Comparison of ENCODE assay signal across 12 cellular contexts in the genomic region with DNA sequence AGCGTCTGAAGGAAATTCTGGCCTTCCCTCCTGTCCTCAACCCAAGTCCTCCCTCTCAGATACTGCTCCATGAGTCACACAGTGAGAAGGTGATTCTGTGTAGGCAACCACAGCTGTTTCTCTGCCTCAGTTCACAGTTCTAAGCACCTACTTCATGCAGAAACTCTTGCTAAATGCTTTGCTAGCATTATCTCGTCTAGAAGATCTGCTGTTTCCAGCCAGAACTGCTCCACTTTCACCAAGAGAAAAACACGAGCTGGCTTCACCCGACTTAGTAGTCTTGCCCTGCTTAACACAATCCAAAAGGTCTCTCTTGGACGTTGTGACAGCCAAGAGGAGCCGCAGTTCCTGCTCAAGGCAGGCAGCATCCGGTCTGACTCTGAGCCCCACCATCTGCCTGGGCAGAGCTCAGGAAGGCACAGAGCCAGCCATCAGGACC.
DNase-seq lines count a peak whose midpoint lies in the region; ATAC-seq, FAIRE-seq and TF ChIP-seq lines count a peak whose summit lies in the region.
"Had no signal": no experiment of that assay in that cellular context is flagged by ENCODE, and none has a peak within 500 bp of the region (broad histone marks: within the 10 kb centered on the region; RNA-seq: fewer than 3 reads in every experiment).

No MANE protein-coding gene starts in this region.

- H3K36me3 ChIP-seq in OCI-LY1 (ENCODE audit: insufficient read depth, low read length): no peaks in the 10 kb centered on the region
- H3K36me3 ChIP-seq: suprapubic skin had no signal

- H3K27me3 ChIP-seq in OCI-LY1 (ENCODE audit: insufficient read depth, low read length): 0 out of 2 replicates have a peak, but pooled peaks cover 7% of the 10 kb centered on the region
- H3K27me3 ChIP-seq: suprapubic skin had no signal

- H3K9me3 ChIP-seq in OCI-LY1 (ENCODE audit: low read length): no peaks in the 10 kb centered on the region
- H3K9me3 ChIP-seq: suprapubic skin had no signal

- H3F3A ChIP-seq in OCI-LY1 (ENCODE audit: insufficient read depth, low read length): no peaks in the 10 kb centered on the region

- no peak overlapping the region for H3K4me3 ChIP-seq in OCI-LY1 (ENCODE audit: low read depth, low read length, poor library complexity, severe bottlenecking)
- H3K4me3 ChIP-seq: suprapubic skin had no signal

- H3K27ac ChIP-seq in OCI-LY1 (ENCODE audit: low read depth, low read length, poor library complexity, severe bottlenecking): no peak overlapping the region
- H3K27ac ChIP-seq: 22Rv1, suprapubic skin had no signal

- no peak for TF ChIP-seq POLR2A in H54 (IDR thresholded peaks at IDR 0.05; ENCODE audit: low read depth, low read length)

- H3K9ac ChIP-seq in OCI-LY1 (ENCODE audit: low read length): no peak overlapping the region

- peak; percentile 44 for DNase-seq in NK-92 treated with Interleukin-12 subunit alpha and Interleukin-12 subunit beta, amount 100 ng/mL, for 24 hours (lab: John Stamatoyannopoulos, UW)
- no peak for DNase-seq in NK-92 (lab: John Stamatoyannopoulos, UW; ENCODE audit: unreplicated experiment)
- peak; percentile 82 for DNase-seq in amniotic epithelial cell (ENCODE audit: low read depth)
- DNase-seq in stimulated activated CD8-positive, alpha-beta memory T cell treated with anti-CD3 and anti-CD28 coated beads, Interleukin-4, amount 100 ng/mL, for 48 hours: peak; percentile 51
- no peak for DNase-seq in NCI-H510A (lab: John Stamatoyannopoulos, UW)
- no peak for DNase-seq in H54 (ENCODE audit: insufficient read length, low spot score)
- DNase-seq: activated effector memory CD4-positive, alpha-beta T cell treated with Interleukin-2 at 50 U/mL for 16 hours; effector CD4-positive, alpha-beta T cell had no signal

- TF ChIP-seq CTCF in OCI-LY1 (IDR thresholded peaks at IDR 0.05; ENCODE audit: low read length): no peak

- no peaks in the 10 kb centered on the region for H3K9me2 ChIP-seq in OCI-LY1 (ENCODE audit: low read depth, low read length)

- H2AFZ ChIP-seq in OCI-LY1 (ENCODE audit: low read length): no peak overlapping the region

- no peak for ATAC-seq in HG02610 (IDR thresholded peaks at IDR 0.05; ENCODE audit: unreplicated experiment)

- peaks cover 16% of the 10 kb centered on the region for H3K4me1 ChIP-seq in OCI-LY1 (ENCODE audit: insufficient read depth, low read length, severe bottlenecking)

- no peaks in the 10 kb centered on the region for H4K20me1 ChIP-seq in OCI-LY1 (ENCODE audit: insufficient read depth, low read length)

- 0 out of 2 replicates have a peak overlapping the region, but pooled peaks have one; percentile 32 for H3K4me2 ChIP-seq in OCI-LY1 (ENCODE audit: low read length)

- H3K79me2 ChIP-seq in OCI-LY1 (ENCODE audit: insufficient read depth, low read length): no peaks in the 10 kb centered on the region

- FAIRE-seq in H54 (lab: Jason Lieb, UNC): no peak

Comparison
In these comparisons a context has a peak if more than half of its experiments do, and no peak if none do; other contexts are left out.
1. DNase-seq: peak in NK-92 treated with Interleukin-12 subunit alpha and Interleukin-12 subunit beta, amount 100 ng/mL, for 24 hours (single experiment), amniotic epithelial cell (single experiment) and stimulated activated CD8-positive, alpha-beta memory T cell treated with anti-CD3 and anti-CD28 coated beads, Interleukin-4, amount 100 ng/mL, for 48 hours (single experiment); none in NK-92 (single experiment), NCI-H510A (single experiment) and H54 (single experiment).